In genomic region chr15:50774450-50774849, GRCh38 we compare ENCODE assay signal across 16 cellular contexts. TPM values are rescaled to one million over a fixed set of nuclear protein-coding genes. Genes with fewer than 3 reads are reported as not detected.
DNase-seq lines count a peak whose midpoint lies in the region; ATAC-seq, FAIRE-seq and TF ChIP-seq lines count a peak whose summit lies in the region.
"Had no signal": no experiment of that assay in that cellular context is flagged by ENCODE, and none has a peak within 500 bp of the region (broad histone marks: within the 10 kb centered on the region; RNA-seq: fewer than 3 reads in every experiment).

No MANE protein-coding gene starts in this region.

- no peaks in the 10 kb centered on the region for H3K27me3 ChIP-seq in small intestine (ENCODE audit: control insufficient read depth in 2 of 2, insufficient read depth in 2 of 2, low read length in 2 of 2)

- no peaks in the 10 kb centered on the region for H3K36me3 ChIP-seq in OCI-LY7 (ENCODE audit: insufficient read depth, low read length)
- H3K36me3 ChIP-seq in small intestine (ENCODE audit: control insufficient read depth in 2 of 2, insufficient read depth in 2 of 2, low read length in 2 of 2): no peaks in the 10 kb centered on the region

- H4K20me1 ChIP-seq in OCI-LY7 (ENCODE audit: insufficient read depth, low read length): no peaks in the 10 kb centered on the region

- H3K27ac Mint-ChIP-seq in activated naive CD4-positive, alpha-beta T cell treated with anti-CD3 and anti-CD28 coated beads for 36 hours: no peak overlapping the region
- no peak overlapping the region for H3K27ac Mint-ChIP-seq in T-helper 2 cell treated with Interferon-gamma antibody and Interleukin-4, amounts not matched to agents 5 μg/mL and 100 μg/mL, for 36 hours
- H3K27ac Mint-ChIP-seq: B cell; stimulated activated naive B cell treated with anti-CD40 and anti-IgM and Interleukin-4, amounts not matched to agents 10 μg/mL and 1 μg/mL and 100 μg/mL, for 72 hours had no signal

- peak; percentile 36 for DNase-seq in activated naive CD4-positive, alpha-beta T cell treated with anti-CD3 and anti-CD28 coated beads for 36 hours
- DNase-seq in activated naive CD4-positive, alpha-beta T cell (lab: John Stamatoyannopoulos, UW): no peak
- DNase-seq in OCI-LY7 (ENCODE audit: low spot score) (no peak), fibroblast of villous mesenchyme (ENCODE audit: low read depth) (peak; percentile 21), small intestine (peak; percentile 69), SK-N-DZ (ENCODE audit: low spot score) (no peak)
- DNase-seq in T-helper 2 cell treated with Interferon-gamma antibody and Interleukin-4, amounts not matched to agents 5 μg/mL and 100 μg/mL, for 36 hours (ENCODE audit: low spot score): no peak
- DNase-seq: effector CD4-positive, alpha-beta T cell; left ventricle myocardium superior; NCI-H1092; NCI-H510A treated with DMSO at 0.1 percent for 48 hours; stimulated activated CD4-positive, alpha-beta T cell treated with anti-CD3 and anti-CD28 coated beads, Interleukin-1b, Interleukin-23, amount 100 ng/mL, for 48 hours; stimulated activated naive B cell treated with anti-CD40 and anti-IgM and Interleukin-4, amounts not matched to agents 10 μg/mL and 1 μg/mL and 100 μg/mL, for 72 hours had no signal

- H3K27ac ChIP-seq in OCI-LY7 (ENCODE audit: low read depth, low read length, poor library complexity, severe bottlenecking): no peak overlapping the region
- H3K27ac ChIP-seq in small intestine (ENCODE audit: low read depth in 1 of 2, low read length in 1 of 2): no peak overlapping the region

- no peak for TF ChIP-seq CTCF in OCI-LY7 (conservative IDR thresholded peaks at IDR 0.05; ENCODE audit: low read length)
- no peak for TF ChIP-seq CTCF in fibroblast of villous mesenchyme (IDR thresholded peaks at IDR 0.05; ENCODE audit: insufficient read depth, low read depth, low read length)

- 25 to 51% (median 40%) methylated on average over 2 of the region's 2 CpGs for WGBS in small intestine, 3 donors

- H3K9me2 ChIP-seq in OCI-LY7 (ENCODE audit: insufficient read depth, low read length): no peaks in the 10 kb centered on the region

- H3K4me3 ChIP-seq in OCI-LY7 (ENCODE audit: low read depth, low read length, poor library complexity, severe bottlenecking): no peak overlapping the region
- no peak overlapping the region for H3K4me3 ChIP-seq in fibroblast of villous mesenchyme (ENCODE audit: low read depth, low read length)
- no peak overlapping the region for H3K4me3 ChIP-seq in small intestine (ENCODE audit: low read depth in 1 of 2, low read length in 2 of 2)

- no peaks in the 10 kb centered on the region for H3K27me3 Mint-ChIP-seq in activated naive CD4-positive, alpha-beta T cell treated with anti-CD3 and anti-CD28 coated beads for 36 hours (ENCODE audit: low read depth)
- H3K27me3 Mint-ChIP-seq in T-helper 2 cell treated with Interferon-gamma antibody and Interleukin-4, amounts not matched to agents 5 μg/mL and 100 μg/mL, for 36 hours (ENCODE audit: low read depth): no peaks in the 10 kb centered on the region
- H3K27me3 Mint-ChIP-seq: B cell; stimulated activated naive B cell treated with anti-CD40 and anti-IgM and Interleukin-4, amounts not matched to agents 10 μg/mL and 1 μg/mL and 100 μg/mL, for 72 hours had no signal

- intact Hi-C loops in activated naive CD4-positive, alpha-beta T cell treated with anti-CD3 and anti-CD28 coated beads for 36 hours (cut with micrococcal nuclease): loop anchor here (1.0 kb wide), 1 partner anchor 9 kb away; the partner anchor contains the start of gene SPPL2A
- intact Hi-C loops in OCI-LY7 (cut with micrococcal nuclease; ENCODE audit: unreplicated experiment): no loop called here

- FAIRE-seq in small intestine (lab: Jason Lieb, UNC): no peak
- FAIRE-seq: astrocyte had no signal

- H3K4me3 Mint-ChIP-seq in activated naive CD4-positive, alpha-beta T cell treated with anti-CD3 and anti-CD28 coated beads for 36 hours: no peak overlapping the region
- H3K4me3 Mint-ChIP-seq in T-helper 2 cell treated with Interferon-gamma antibody and Interleukin-4, amounts not matched to agents 5 μg/mL and 100 μg/mL, for 36 hours: no peak overlapping the region
- H3K4me3 Mint-ChIP-seq: B cell; stimulated activated naive B cell treated with anti-CD40 and anti-IgM and Interleukin-4, amounts not matched to agents 10 μg/mL and 1 μg/mL and 100 μg/mL, for 72 hours had no signal

- CTCF ChIA-PET in activated naive CD4-positive, alpha-beta T cell treated with anti-CD3 and anti-CD28 coated beads for 36 hours (lab: Charles Lee): interaction anchor here (0.7 kb wide), 1 partner anchor 68 kb away, joined by 4 read pairs; no protein-coding TSS in a partner anchor
- CTCF ChIA-PET in OCI-LY7 (lab: Charles Lee; ENCODE audit: unreplicated experiment): no interaction called here

- H3K9me3 Mint-ChIP-seq in activated naive CD4-positive, alpha-beta T cell treated with anti-CD3 and anti-CD28 coated beads for 36 hours: no peaks in the 10 kb centered on the region
- H3K9me3 Mint-ChIP-seq in T-helper 2 cell treated with Interferon-gamma antibody and Interleukin-4, amounts not matched to agents 5 μg/mL and 100 μg/mL, for 36 hours: no peaks in the 10 kb centered on the region
- H3K9me3 Mint-ChIP-seq: stimulated activated naive B cell treated with anti-CD40 and anti-IgM and Interleukin-4, amounts not matched to agents 10 μg/mL and 1 μg/mL and 100 μg/mL, for 72 hours had no signal

- no peaks in the 10 kb centered on the region for H3K36me3 Mint-ChIP-seq in activated naive CD4-positive, alpha-beta T cell treated with anti-CD3 and anti-CD28 coated beads for 36 hours (ENCODE audit: low read depth)
- no peaks in the 10 kb centered on the region for H3K36me3 Mint-ChIP-seq in T-helper 2 cell treated with Interferon-gamma antibody and Interleukin-4, amounts not matched to agents 5 μg/mL and 100 μg/mL, for 36 hours (ENCODE audit: low read depth)
- H3K36me3 Mint-ChIP-seq: stimulated activated naive B cell treated with anti-CD40 and anti-IgM and Interleukin-4, amounts not matched to agents 10 μg/mL and 1 μg/mL and 100 μg/mL, for 72 hours had no signal

- POLR2A ChIA-PET in OCI-LY7 (lab: Charles Lee): no interaction called here

- BruUV-seq in OCI-LY7 (replicated peaks; lab: Mats Ljungman, UMichigan): no TSS peak

- peak overlapping the region; percentile 3; the same call in 1 of the 2 replicates for H2AFZ ChIP-seq in OCI-LY7 (ENCODE audit: low read length)

- H3K4me2 ChIP-seq in OCI-LY7 (ENCODE audit: low read length): no peak overlapping the region

- H3K4me1 ChIP-seq in OCI-LY7 (ENCODE audit: insufficient read depth, low read length, poor library complexity, severe bottlenecking) (no peaks in the 10 kb centered on the region), small intestine (ENCODE audit: control insufficient read depth in 2 of 2, insufficient read depth in 1 of 2, low read depth in 1 of 2, low read length in 1 of 2) (no peaks in the 10 kb centered on the region)

- no peaks in the 10 kb centered on the region for H3K79me2 ChIP-seq in OCI-LY7 (ENCODE audit: insufficient read depth, low read depth, low read length)

- H3K9me3 ChIP-seq in OCI-LY7 (ENCODE audit: low read length): no peaks in the 10 kb centered on the region
- no peaks in the 10 kb centered on the region for H3K9me3 ChIP-seq in small intestine (ENCODE audit: control insufficient read depth, low read depth)

- ATAC-seq in GM21825 (IDR thresholded peaks at IDR 0.05; ENCODE audit: unreplicated experiment): no peak
- ATAC-seq: left ventricle myocardium superior; stimulated activated naive B cell treated with anti-CD40 and anti-IgM and Interleukin-4, amounts not matched to agents 10 μg/mL and 1 μg/mL and 100 μg/mL, for 72 hours had no signal

- peaks cover 4% of the 10 kb centered on the region for H3K4me1 Mint-ChIP-seq in activated naive CD4-positive, alpha-beta T cell treated with anti-CD3 and anti-CD28 coated beads for 36 hours (ENCODE audit: low read depth)
- H3K4me1 Mint-ChIP-seq in T-helper 2 cell treated with Interferon-gamma antibody and Interleukin-4, amounts not matched to agents 5 μg/mL and 100 μg/mL, for 36 hours (ENCODE audit: low read depth): peaks cover 4% of the 10 kb centered on the region
- H3K4me1 Mint-ChIP-seq: B cell; stimulated activated naive B cell treated with anti-CD40 and anti-IgM and Interleukin-4, amounts not matched to agents 10 μg/mL and 1 μg/mL and 100 μg/mL, for 72 hours had no signal

RNA-seq across cellular contexts. Expression of gene SPPL2A, which starts 8.9 kb away (rescaled TPM):
- 10 to 100 TPM; 37.7 to 41.6 TPM for total RNA-seq in activated naive CD4-positive, alpha-beta T cell treated with anti-CD3 and anti-CD28 coated beads for 36 hours
- total RNA-seq in OCI-LY7 (2014; rRNA removed; shearing (Covaris generic)): 15.0 and 24.6 TPM in 2 replicates
- total RNA-seq in OCI-LY7 (2022) (41.6 and 49.7 TPM in 2 replicates), fibroblast of villous mesenchyme (59.9 and 75.6 TPM in 2 replicates)
- 10 to 100 TPM; 43.2 to 62.3 (median 44.6) TPM for polyA plus RNA-seq in small intestine
- 52.5 and 60.4 TPM in 2 replicates for polyA plus RNA-seq in SK-N-DZ (2014; cell fraction: cytosol; rRNA removed)
- polyA plus RNA-seq in SK-N-DZ (2014; cell fraction: nucleus; rRNA removed): 31.7 and 34.1 TPM in 2 replicates

Comparison
In these comparisons a context has a peak if more than half of its experiments do, and no peak if none do; other contexts are left out.
1. DNase-seq: peak in activated naive CD4-positive, alpha-beta T cell treated with anti-CD3 and anti-CD28 coated beads for 36 hours (single experiment), fibroblast of villous mesenchyme (single experiment) and small intestine (single experiment); none in activated naive CD4-positive, alpha-beta T cell (0 of 4), OCI-LY7 (single experiment), SK-N-DZ (single experiment) and T-helper 2 cell treated with Interferon-gamma antibody and Interleukin-4, amounts not matched to agents 5 μg/mL and 100 μg/mL, for 36 hours (single experiment).